In the genomic region with DNA sequence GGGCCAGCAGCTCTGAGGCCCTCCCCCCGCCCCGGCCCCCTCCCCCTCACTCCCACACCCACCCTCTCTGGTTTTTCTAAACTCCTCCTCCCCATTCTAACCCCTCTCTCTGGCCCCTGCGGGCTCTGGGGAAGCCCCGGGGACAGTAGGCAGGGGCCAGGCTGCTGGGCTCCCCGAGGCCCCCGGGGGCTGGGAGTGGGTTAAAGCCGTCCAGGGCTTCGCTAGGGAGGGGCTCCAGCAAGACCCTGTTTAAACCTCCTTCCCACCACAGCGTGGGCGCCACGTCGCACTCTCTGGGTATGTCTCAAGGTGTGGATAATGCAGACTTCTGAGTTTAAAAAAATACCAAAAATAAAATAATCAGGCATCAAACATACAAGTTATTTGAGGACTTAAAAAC, we compare ENCODE assay signal across 23 cellular contexts. TPM values are rescaled to one million over a fixed set of nuclear protein-coding genes. Genes with fewer than 3 reads are reported as not detected.
A peak's percentile ranks its signal among the peaks of the same experiment; 100 is the strongest.
DNase-seq lines count a peak whose midpoint lies in the region; ATAC-seq, FAIRE-seq and TF ChIP-seq lines count a peak whose summit lies in the region.
"Had no signal": no experiment of that assay in that cellular context is flagged by ENCODE, and none has a peak within 500 bp of the region (broad histone marks: within the 10 kb centered on the region; RNA-seq: fewer than 3 reads in every experiment).

No MANE protein-coding gene starts in this region.

- H4K20me1 ChIP-seq in neural progenitor cell (ENCODE audit: low read depth): no peaks in the 10 kb centered on the region

- H3K9me3 ChIP-seq in Caco-2 (no peaks in the 10 kb centered on the region), kidney (ENCODE audit: control insufficient read depth in 1 of 2, low read length in 2 of 2) (no peaks in the 10 kb centered on the region), neural progenitor cell (ENCODE audit: low read depth) (no peaks in the 10 kb centered on the region)
- H3K9me3 ChIP-seq: HAP-1 had no signal

- H3K27ac ChIP-seq in kidney (ENCODE audit: low read depth in 2 of 2, low read length in 2 of 2) (no peak overlapping the region), neural progenitor cell (no peak overlapping the region)
- H3K27ac ChIP-seq: 22Rv1 had no signal

- no peaks in the 10 kb centered on the region for H3K79me2 ChIP-seq in neural progenitor cell (ENCODE audit: low read depth)

- no peak overlapping the region for H3K27ac Mint-ChIP-seq in Caco-2 (ENCODE audit: unreplicated experiment)
- H3K27ac Mint-ChIP-seq in neural progenitor cell: peak overlapping the region; percentile 94
- H3K27ac Mint-ChIP-seq: B cell; CD4-positive, alpha-beta memory T cell; HFFc6 had no signal

- no peak for FAIRE-seq in kidney (lab: Jason Lieb, UNC)
- FAIRE-seq: A204.1, G401.6, GM12892, H54 had no signal

- H3K27me3 ChIP-seq in Caco-2 (replicated peaks; ENCODE audit: control insufficient read depth, insufficient read depth, low read length) (no peaks in the 10 kb centered on the region), neural progenitor cell (peaks cover 2% of the 10 kb centered on the region)

- POLR2A ChIA-PET in Caco-2 (lab: Charles Lee): no interaction called here

- H3K9me3 Mint-ChIP-seq in Caco-2 (ENCODE audit: unreplicated experiment): no peaks in the 10 kb centered on the region
- H3K9me3 Mint-ChIP-seq in neural progenitor cell: no peaks in the 10 kb centered on the region
- H3K9me3 Mint-ChIP-seq: CD4-positive, alpha-beta memory T cell; HFFc6 had no signal

- H3K4me2 ChIP-seq in neural progenitor cell: no peak overlapping the region

- CTCF ChIA-PET in Caco-2 (lab: Charles Lee): no interaction called here

- intact Hi-C loops in Right ventricle myocardium superior (cut with DNase I): no loop called here
- intact Hi-C loops in cardiac septum (cut with DNase I): no loop called here
- intact Hi-C loops in Caco-2 (cut with micrococcal nuclease; ENCODE audit: unreplicated experiment): no loop called here
- intact Hi-C loops in kidney (cut with DNase I): no loop called here
- intact Hi-C loops in lower leg skin (cut with DNase I; ENCODE audit: low total_unique reads): no loop called here

- DNase-seq in Right ventricle myocardium superior (peak; percentile 23), cardiac septum (ENCODE audit: low spot score) (no peak), Caco-2 (no peak), kidney (peak; percentile 57), neural progenitor cell (ENCODE audit: low spot score) (no peak), NCI-H1417 (lab: John Stamatoyannopoulos, UW) (no peak), lower leg skin (ENCODE audit: low spot score in 2 of 2) (no peak)
- DNase-seq in stimulated activated CD8-positive, alpha-beta memory T cell treated with anti-CD3 and anti-CD28 coated beads, Interleukin-4, amount 100 ng/mL, for 48 hours: no peak
- DNase-seq: C1 segment of cervical spinal cord; CD4-positive, alpha-beta memory T cell; COR-L47; DMS153; DND-41; GOT3; HFFc6 had no signal

- TF ChIP-seq POLR2A in lower leg skin (IDR thresholded peaks at IDR 0.05): no peak

- BruUV-seq in Caco-2 (replicated peaks; lab: Mats Ljungman, UMichigan): no TSS peak

- TF ChIP-seq CTCF in Caco-2 (IDR thresholded peaks at IDR 0.05; ENCODE audit: insufficient read depth in 1 of 2, low read depth in 1 of 2, low read length in 1 of 2, severe bottlenecking in 1 of 2, unreplicated experiment in 1 of 2) (no peak), kidney (IDR thresholded peaks at IDR 0.05; ENCODE audit: borderline replicate concordance, extremely low read depth, insufficient read depth) (no peak), neural progenitor cell (IDR thresholded peaks at IDR 0.05) (no peak), lower leg skin (IDR thresholded peaks at IDR 0.05) (no peak)

- ATAC-seq in Right ventricle myocardium superior (ENCODE audit: poor library complexity): no peak

- H3K4me3 Mint-ChIP-seq in Caco-2 (ENCODE audit: unreplicated experiment): peak overlapping the region; percentile 70
- H3K4me3 Mint-ChIP-seq in neural progenitor cell: no peak overlapping the region
- H3K4me3 Mint-ChIP-seq: B cell; CD4-positive, alpha-beta memory T cell; HFFc6 had no signal

- no peaks in the 10 kb centered on the region for H3K36me3 ChIP-seq in Caco-2 (ENCODE audit: control insufficient read depth, insufficient read depth, low read length)
- no peaks in the 10 kb centered on the region for H3K36me3 ChIP-seq in kidney (ENCODE audit: control insufficient read depth in 1 of 2, insufficient read depth in 2 of 2, low read length in 2 of 2)
- H3K36me3 ChIP-seq in neural progenitor cell: no peaks in the 10 kb centered on the region
- H3K36me3 ChIP-seq: HAP-1 had no signal

- no peak overlapping the region for H2AFZ ChIP-seq in neural progenitor cell (replicated peaks)

- 30 to 34% methylated on average over 11 to 12 of the region's 12 CpGs for WGBS in lower leg skin, 2 donors

- H3K4me1 Mint-ChIP-seq in Caco-2 (ENCODE audit: low read depth, unreplicated experiment) (peaks cover 7% of the 10 kb centered on the region), neural progenitor cell (peaks cover 32% of the 10 kb centered on the region)
- H3K4me1 Mint-ChIP-seq: B cell had no signal

- no peaks in the 10 kb centered on the region for H3K36me3 Mint-ChIP-seq in Caco-2 (ENCODE audit: insufficient read depth, unreplicated experiment)
- H3K36me3 Mint-ChIP-seq in neural progenitor cell: no peaks in the 10 kb centered on the region
- H3K36me3 Mint-ChIP-seq: CD4-positive, alpha-beta memory T cell had no signal

- H3F3A ChIP-seq in neural progenitor cell (ENCODE audit: low read depth): no peaks in the 10 kb centered on the region

- H3K27me3 Mint-ChIP-seq in Caco-2 (ENCODE audit: insufficient read depth, unreplicated experiment) (no peaks in the 10 kb centered on the region), neural progenitor cell (ENCODE audit: insufficient read depth, low read depth) (peaks cover 19% of the 10 kb centered on the region)

- H3K4me1 ChIP-seq in Caco-2 (peaks cover 10% of the 10 kb centered on the region; the same call in 1 of the 2 replicates), kidney (ENCODE audit: control insufficient read depth in 1 of 2, insufficient read depth in 1 of 2, low read depth in 1 of 2, low read length in 2 of 2) (peaks cover 22 to 33% of the 10 kb centered on the region in 2 donors), neural progenitor cell (peaks cover 18% of the 10 kb centered on the region)
- H3K4me1 ChIP-seq: HAP-1 had no signal

- no peak overlapping the region for H3K4me3 ChIP-seq in Caco-2 (ENCODE audit: low read depth, low read length)
- no peak overlapping the region for H3K4me3 ChIP-seq in kidney (ENCODE audit: low read length in 2 of 2)
- no peak overlapping the region for H3K4me3 ChIP-seq in neural progenitor cell
- no peak overlapping the region for H3K4me3 ChIP-seq in lower leg skin (ENCODE audit: low read depth, poor library complexity, severe bottlenecking)
- H3K4me3 ChIP-seq: HAP-1 had no signal

- H3K9ac ChIP-seq in kidney (ENCODE audit: low read length in 2 of 2): no peak overlapping the region
- H3K9ac ChIP-seq in neural progenitor cell: no peak overlapping the region

RNA-seq across cellular contexts. Expression of a gene that starts 51.4 kb away (rescaled TPM):
- total RNA-seq in Right ventricle myocardium superior (not detected), cardiac septum (not detected), Caco-2 (2022) (0.21 and 0.45 TPM in 2 replicates), kidney (20.7 TPM), neural progenitor cell (ENCODE audit: low replicate concordance) (0.34 TPM in 1 of 2 replicates, not detected in the other), lower leg skin (under 1 TPM in 1 of 4 donors, not detected in 3; 0.13 TPM)
- 4.8 TPM for polyA plus RNA-seq in kidney (ENCODE audit: insufficient read depth, low read depth, low replicate concordance)
- total RNA-seq: CD4-positive, alpha-beta memory T cell; HFFc6 had no signal
- polyA plus RNA-seq: AG04450 had no signal

Comparison
In these comparisons a context has a peak if more than half of its experiments do, and no peak if none do; other contexts are left out.
1. DNase-seq: peak in Right ventricle myocardium superior (single experiment) and kidney (single experiment); none in cardiac septum (single experiment), Caco-2 (0 of 2), neural progenitor cell (single experiment), NCI-H1417 (0 of 3), stimulated activated CD8-positive, alpha-beta memory T cell treated with anti-CD3 and anti-CD28 coated beads, Interleukin-4, amount 100 ng/mL, for 48 hours (single experiment) and lower leg skin (0 of 2).
2. RNA of a gene that starts 51.4 kb away (total RNA-seq): 20.7 TPM in kidney (single experiment); 0.21 to 0.45 TPM in Caco-2, not detected in Right ventricle myocardium superior (single experiment), not detected in cardiac septum (single experiment), 0.34 TPM in neural progenitor cell and 0.13 TPM in lower leg skin; every median in the first group is over 10 times any median in the second.